8 cellular contexts compared by ENCODE assay signal in the genomic region with DNA sequence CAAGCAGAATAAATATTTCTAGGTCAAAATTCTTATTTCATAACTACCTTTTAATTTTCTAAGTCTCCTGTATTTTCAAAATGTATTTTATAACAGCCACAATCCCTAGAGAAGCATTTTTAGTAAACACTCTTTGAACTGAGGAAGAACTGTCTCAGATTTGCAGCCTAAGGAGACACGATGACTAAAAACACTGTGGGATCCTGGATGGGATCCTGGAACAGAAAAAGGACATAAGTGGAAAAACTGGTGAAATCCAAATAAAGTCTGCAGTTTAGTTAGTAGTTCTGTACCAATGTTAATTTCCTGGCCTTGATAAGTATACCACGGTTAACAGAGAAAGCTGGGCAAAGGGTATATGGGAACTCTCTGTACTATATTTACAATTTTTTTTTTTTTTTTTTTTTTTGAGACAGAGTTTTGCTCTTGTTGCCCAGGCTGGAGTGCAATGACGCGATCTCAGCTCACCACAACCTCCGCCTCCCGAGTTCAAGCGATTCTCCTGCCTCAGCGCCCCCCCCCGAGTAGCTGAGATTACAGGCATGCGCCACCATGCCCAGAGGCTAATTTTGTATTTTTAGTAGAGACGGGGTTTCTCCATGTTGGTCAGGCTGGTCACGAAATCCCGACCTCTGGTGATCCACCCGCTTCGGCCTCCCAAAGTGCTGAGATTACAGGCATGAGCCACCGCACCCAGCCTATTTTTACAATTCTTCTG.
DNase-seq lines count a peak whose midpoint lies in the region; ATAC-seq, FAIRE-seq and TF ChIP-seq lines count a peak whose summit lies in the region.
"Not testable (repeated sequence)": the region's sequence is repeated elsewhere in the genome, so short reads cannot be mapped to it uniquely, and the experiment has no call there.

No MANE protein-coding gene starts in this region.

- H4K20me1 ChIP-seq in keratinocyte (ENCODE audit: control insufficient read depth, extremely low read depth, insufficient read depth, low read length): not testable (repeated sequence)

- intact Hi-C loops in activated CD4-positive, alpha-beta T cell treated with anti-CD3 and anti-CD28 coated beads for 36 hours (cut with DNase I, micrococcal nuclease): loop anchor here (2.0 to 10.0 kb wide), 2 partner anchors 42 to 574 kb away; no protein-coding TSS in a partner anchor
- intact Hi-C loops in activated naive CD4-positive, alpha-beta T cell treated with anti-CD3 and anti-CD28 coated beads for 36 hours (cut with micrococcal nuclease): loop anchor here (1.0 to 10.0 kb wide), 4 partner anchors 42 to 521 kb away; no protein-coding TSS in a partner anchor

- peak overlapping the region; percentile 67 for H3K27ac ChIP-seq in keratinocyte (ENCODE audit: control insufficient read depth, insufficient read depth, low read length)
- H3K27ac ChIP-seq in thoracic aorta: peak overlapping the region in 1 of 2 donors; percentile 41

- H3K36me3 ChIP-seq in MG63: peaks cover 14% of the 10 kb centered on the region
- not testable (repeated sequence) for H3K36me3 ChIP-seq in keratinocyte (ENCODE audit: control insufficient read depth in 2 of 2, extremely low read depth in 1 of 2, insufficient read depth in 2 of 2, low read length in 2 of 2); thoracic aorta

- peak; percentile 46 for FAIRE-seq in keratinocyte (lab: Jason Lieb, UNC)

- H3K27me3 ChIP-seq in MG63; keratinocyte (ENCODE audit: control insufficient read depth, extremely low read depth, insufficient read depth, low read length); thoracic aorta (replicated peaks; ENCODE audit: insufficient read depth): not testable (repeated sequence)

- H3K4me2 ChIP-seq in keratinocyte (ENCODE audit: control insufficient read depth, extremely low read depth, insufficient read depth, low read depth, low read length): peak overlapping the region; percentile 66

- DNase-seq in ELR (ENCODE audit: low read depth) (peak; percentile 49), MG63 (peak; percentile 60), SK-MEL-5 (ENCODE audit: low read depth, low spot score) (peak; percentile 84), choroid plexus epithelial cell (ENCODE audit: low read depth) (peak; percentile 71)
- DNase-seq in activated CD4-positive, alpha-beta T cell treated with anti-CD3 and anti-CD28 coated beads for 36 hours: peak; percentile 68
- peak; percentile 60 for DNase-seq in activated naive CD4-positive, alpha-beta T cell treated with anti-CD3 and anti-CD28 coated beads for 36 hours
- not testable (repeated sequence) for DNase-seq in keratinocyte (ENCODE audit: low read depth, low spot score); thoracic aorta (ENCODE audit: low spot score)

- H3K4me3 ChIP-seq in MG63: peak overlapping the region; percentile 14; the same call in 1 of the 2 replicates
- H3K4me3 ChIP-seq in choroid plexus epithelial cell (ENCODE audit: low read depth, low read length): peak overlapping the region; percentile 34
- not testable (repeated sequence) for H3K4me3 ChIP-seq in keratinocyte (ENCODE audit: control insufficient read depth in 2 of 3, extremely low read depth in 1 of 3, insufficient read depth in 2 of 3, low read depth in 1 of 3, low read length in 3 of 3)
- peak overlapping the region; percentile 33 for H3K4me3 ChIP-seq in thoracic aorta

- H3K9me3 Mint-ChIP-seq in activated CD4-positive, alpha-beta T cell treated with anti-CD3 and anti-CD28 coated beads for 36 hours (ENCODE audit: low read depth); activated naive CD4-positive, alpha-beta T cell treated with anti-CD3 and anti-CD28 coated beads for 36 hours: not testable (repeated sequence)

- POLR2A ChIA-PET in activated CD4-positive, alpha-beta T cell treated with anti-CD3 and anti-CD28 coated beads for 36 hours (lab: Charles Lee): interaction anchor here (0.7 to 1.5 kb wide), 4 partner anchors 16 to 49 kb away, joined by 3 to 7 read pairs (median 4); no protein-coding TSS in a partner anchor

- in situ Hi-C loops in SK-MEL-5 (cut with HindIII; ENCODE audit: low pct_unique_long_range_greater_than_20kb, low sequenced_read_pairs): not testable (repeated sequence)

- H3K27ac Mint-ChIP-seq in activated CD4-positive, alpha-beta T cell treated with anti-CD3 and anti-CD28 coated beads for 36 hours: peak overlapping the region; percentile 60
- peak overlapping the region; percentile 70 for H3K27ac Mint-ChIP-seq in activated naive CD4-positive, alpha-beta T cell treated with anti-CD3 and anti-CD28 coated beads for 36 hours

- peaks cover 66% of the 10 kb centered on the region for H3K79me2 ChIP-seq in keratinocyte (ENCODE audit: control insufficient read depth, insufficient read depth, low read length)

- dilution Hi-C loops in keratinocyte (cut with MboI; ENCODE audit: extremely low pct_ligation_motif_present, low sequenced_read_pairs): not testable (repeated sequence)

- H2AFZ ChIP-seq in keratinocyte (ENCODE audit: control insufficient read depth, low read length): not testable (repeated sequence)

- H3K36me3 Mint-ChIP-seq in activated CD4-positive, alpha-beta T cell treated with anti-CD3 and anti-CD28 coated beads for 36 hours (ENCODE audit: low read depth): peaks cover 42% of the 10 kb centered on the region
- H3K36me3 Mint-ChIP-seq in activated naive CD4-positive, alpha-beta T cell treated with anti-CD3 and anti-CD28 coated beads for 36 hours (ENCODE audit: low read depth): peaks cover 11% of the 10 kb centered on the region

- peaks cover 50% of the 10 kb centered on the region for H3K4me1 ChIP-seq in keratinocyte (ENCODE audit: control insufficient read depth, extremely low read depth, insufficient read depth, low read length)
- peaks cover 3 to 21% of the 10 kb centered on the region in 2 donors for H3K4me1 ChIP-seq in thoracic aorta (ENCODE audit: control insufficient read depth in 1 of 2, low read depth in 2 of 2)

- H3K4me1 Mint-ChIP-seq in activated CD4-positive, alpha-beta T cell treated with anti-CD3 and anti-CD28 coated beads for 36 hours: peaks cover 71% of the 10 kb centered on the region
- H3K4me1 Mint-ChIP-seq in activated naive CD4-positive, alpha-beta T cell treated with anti-CD3 and anti-CD28 coated beads for 36 hours (ENCODE audit: low read depth): peaks cover 75% of the 10 kb centered on the region

- ATAC-seq in activated CD4-positive, alpha-beta T cell treated with anti-CD3 and anti-CD28 coated beads for 36 hours: peak; percentile 29
- ATAC-seq in thoracic aorta (ENCODE audit: insufficient number of reproducible peaks, low FRiP score, low read depth): not testable (repeated sequence)

- H3K9me3 ChIP-seq in MG63; keratinocyte (ENCODE audit: control insufficient read depth, low read depth, low read length); thoracic aorta: not testable (repeated sequence)

- peak overlapping the region; percentile 67 for H3K9ac ChIP-seq in keratinocyte (ENCODE audit: control insufficient read depth, extremely low read depth, insufficient read depth, low read length)

- not testable (repeated sequence) for TF ChIP-seq CTCF in choroid plexus epithelial cell (conservative IDR thresholded peaks at IDR 0.05; ENCODE audit: low read depth, low read length); keratinocyte (optimal IDR thresholded peaks at IDR 0.05 in 1 of 3, IDR thresholded peaks at IDR 0.05 in 1 of 3, conservative IDR thresholded peaks at IDR 0.05 in 1 of 3; ENCODE audit: extremely low read depth in 1 of 3, insufficient read depth in 2 of 3, low read length in 3 of 3); thoracic aorta (IDR thresholded peaks at IDR 0.05)

- H3K4me3 Mint-ChIP-seq in activated CD4-positive, alpha-beta T cell treated with anti-CD3 and anti-CD28 coated beads for 36 hours: peak overlapping the region; percentile 63
- H3K4me3 Mint-ChIP-seq in activated naive CD4-positive, alpha-beta T cell treated with anti-CD3 and anti-CD28 coated beads for 36 hours: not testable (repeated sequence)

- CTCF ChIA-PET in activated CD4-positive, alpha-beta T cell treated with anti-CD3 and anti-CD28 coated beads for 36 hours (lab: Charles Lee): interaction anchor here (1.2 to 3.6 kb wide), 4 partner anchors 26 to 48 kb away, joined by 3 to 25 read pairs (median 4); no protein-coding TSS in a partner anchor
- CTCF ChIA-PET in activated naive CD4-positive, alpha-beta T cell treated with anti-CD3 and anti-CD28 coated beads for 36 hours (lab: Charles Lee): interaction anchor here (0.6 to 1.4 kb wide), 5 partner anchors 15 to 53 kb away, joined by 3 to 5 read pairs (median 3); no protein-coding TSS in a partner anchor

- not testable (repeated sequence) for H3K9me1 ChIP-seq in keratinocyte (ENCODE audit: control insufficient read depth, extremely low read depth, insufficient read depth, low read length)

- not testable (repeated sequence) for H3K27me3 Mint-ChIP-seq in activated CD4-positive, alpha-beta T cell treated with anti-CD3 and anti-CD28 coated beads for 36 hours; activated naive CD4-positive, alpha-beta T cell treated with anti-CD3 and anti-CD28 coated beads for 36 hours (ENCODE audit: low read depth)
